In genomic region chr9:125663127-125663526, GRCh38 we compare ENCODE assay signal across 2 cellular contexts.
A peak's percentile ranks its signal among the peaks of the same experiment; 100 is the strongest.
TF ChIP-seq lines count a peak whose summit lies in the region.

No MANE protein-coding gene starts in this region.

TF ChIP-seq in HepG2, 621 proteins besides CTCF, POLR2A, EP300 and RAD21:
- TF ChIP-seq NFAT5 (CRISPR knock-in tag; IDR thresholded peaks at IDR 0.05) (no peak), MXD3 (CRISPR knock-in tag; IDR thresholded peaks at IDR 0.05) (no peak), MXD1 (CRISPR knock-in tag; IDR thresholded peaks at IDR 0.05) (no peak), NFKBIZ (CRISPR knock-in tag; IDR thresholded peaks at IDR 0.05) (no peak), PAF1 (CRISPR knock-in tag; IDR thresholded peaks at IDR 0.05) (no peak), JARID2 (CRISPR knock-in tag; IDR thresholded peaks at IDR 0.05; ENCODE audit: insufficient replicate concordance) (no peak), HINFP (CRISPR knock-in tag; IDR thresholded peaks at IDR 0.05; ENCODE audit: low read depth) (no peak), MLLT10 (CRISPR knock-in tag; IDR thresholded peaks at IDR 0.05) (no peak), ZNF530 (CRISPR knock-in tag; IDR thresholded peaks at IDR 0.05; ENCODE audit: low read depth) (no peak), ZNF256 (CRISPR knock-in tag; conservative IDR thresholded peaks at IDR 0.05) (no peak), CSRNP1 (CRISPR knock-in tag; IDR thresholded peaks at IDR 0.05) (no peak), NAIF1 (CRISPR knock-in tag; IDR thresholded peaks at IDR 0.05; ENCODE audit: borderline replicate concordance) (no peak), SUZ12 (IDR thresholded peaks at IDR 0.05; ENCODE audit: low read depth, low read length) (no peak), HHEX (CRISPR knock-in tag; IDR thresholded peaks at IDR 0.05) (no peak), ELF3 (CRISPR knock-in tag; IDR thresholded peaks at IDR 0.05) (no peak), ATF3 (CRISPR knock-in tag; IDR thresholded peaks at IDR 0.05) (no peak), RBAK (CRISPR knock-in tag; IDR thresholded peaks at IDR 0.05) (no peak), ZNF691 (CRISPR knock-in tag; IDR thresholded peaks at IDR 0.05; ENCODE audit: borderline replicate concordance, low read depth) (no peak), ZNF83 (CRISPR knock-in tag; IDR thresholded peaks at IDR 0.05; ENCODE audit: borderline replicate concordance) (no peak), NONO (IDR thresholded peaks at IDR 0.05) (no peak), NONO (CRISPR knock-in tag; conservative IDR thresholded peaks at IDR 0.05) (no peak)
TF ChIP-seq in HepG2: peak in this region for 0.

TF ChIP-seq in endothelial cell of umbilical vein, 7 proteins besides CTCF, POLR2A, EP300 and RAD21:
- TF ChIP-seq POLR2AphosphoS5 (IDR thresholded peaks at IDR 0.05; ENCODE audit: insufficient read depth, low read depth, low read length): peak; percentile 72
- TF ChIP-seq JUN (IDR thresholded peaks at IDR 0.05; ENCODE audit: borderline replicate concordance, insufficient read depth, insufficient read length, low read depth): peak; percentile 99
- no peak for TF ChIP-seq EZH2 (IDR thresholded peaks at IDR 0.05; ENCODE audit: borderline replicate concordance, low read depth, low read length, severe bottlenecking)
- TF ChIP-seq MYC (IDR thresholded peaks at IDR 0.05; ENCODE audit: low read depth, low read length): no peak
- no peak for TF ChIP-seq MAX (IDR thresholded peaks at IDR 0.05; ENCODE audit: insufficient read depth, insufficient read length)
- TF ChIP-seq GATA2 (IDR thresholded peaks at IDR 0.05; ENCODE audit: insufficient read depth, insufficient read length, low read depth, low read length): peak; percentile 59
- TF ChIP-seq FOS (IDR thresholded peaks at IDR 0.05; ENCODE audit: borderline replicate concordance, insufficient read depth, low read length): peak; percentile 97
TF ChIP-seq in endothelial cell of umbilical vein: peak in this region for 4.
